ENCODE assay signal across 27 cellular contexts in the genomic region with DNA sequence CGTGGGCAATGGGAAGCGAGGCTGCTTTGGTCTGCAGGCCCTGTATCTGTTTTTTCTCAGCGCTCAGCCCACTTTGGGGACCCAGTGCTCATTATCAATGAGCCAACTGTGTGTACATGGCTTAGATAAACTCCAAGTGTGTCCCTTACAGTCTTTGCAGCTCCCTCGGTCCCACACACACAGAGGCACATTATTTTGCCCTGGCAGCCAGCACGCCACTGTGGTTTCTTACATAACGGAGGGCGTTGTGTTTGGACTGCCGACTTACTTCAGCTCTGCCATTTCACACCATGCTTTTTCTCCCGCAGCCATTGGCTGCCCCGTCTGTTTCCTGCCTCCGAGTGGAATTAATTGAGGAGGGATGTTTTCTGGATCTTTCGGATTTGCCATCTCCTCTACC. TPM values are rescaled to one million over a fixed set of nuclear protein-coding genes. Genes with fewer than 3 reads are reported as not detected.
DNase-seq lines count a peak whose midpoint lies in the region.
"Had no signal": no experiment of that assay in that cellular context is flagged by ENCODE, and none has a peak within 500 bp of the region (broad histone marks: within the 10 kb centered on the region; RNA-seq: fewer than 3 reads in every experiment).

No MANE protein-coding gene starts in this region.

- DNase-seq in RPMI7951 (ENCODE audit: low read depth) = peak; percentile 48
- DNase-seq in middle frontal gyrus (ENCODE audit: extremely low spot score, low spot score) = peak; percentile 43
- peak; percentile 93 for DNase-seq in superior temporal gyrus (ENCODE audit: extremely low spot score)
- no peak for DNase-seq in posterior vena cava (ENCODE audit: low spot score)
- no peak for DNase-seq in activated naive CD4-positive, alpha-beta T cell treated with anti-CD3 and anti-CD28 coated beads, Interleukin-2, amount 10 ng/mL, durations not matched to agents 7 days and 5 days
- DNase-seq in NCI-H446 (lab: John Stamatoyannopoulos, UW) = no peak
- DNase-seq: activated CD4-positive, alpha-beta memory T cell treated with anti-CD3 and anti-CD28 coated beads for 36 hours; activated CD8-positive, alpha-beta memory T cell treated with anti-CD3 and anti-CD28 coated beads, Interleukin-2, amount 50 U/mL, for 4 hours; activated naive CD4-positive, alpha-beta T cell treated with anti-CD3 and anti-CD28 coated beads for 36 hours; endodermal cell; esophagus squamous epithelium; IMR-90; natural killer cell; NCI-H1092; NCI-H1694 treated with DMSO at 0.1 percent for 48 hours; NCI-H2171 treated with DMSO at 0.1 percent for 48 hours; NCI-H524; NK-92 treated with Interleukin-12 subunit alpha and Interleukin-12 subunit beta, amount 100 ng/mL, for 24 hours; ovary; PC-3; Right ventricle myocardium superior; stimulated activated CD4-positive, alpha-beta T cell treated with anti-CD3 and anti-CD28 coated beads, Interleukin-2, amount 100 ng/mL, for 48 hours had no signal

- intact Hi-C loops in posterior vena cava (cut with DNase I) = no loop called here

- no peaks in the 10 kb centered on the region for H3K9me3 Mint-ChIP-seq in activated naive CD4-positive, alpha-beta T cell treated with anti-CD3 and anti-CD28 coated beads, Interleukin-2, amount 10 ng/mL, durations not matched to agents 7 days and 5 days
- H3K9me3 Mint-ChIP-seq: activated CD4-positive, alpha-beta memory T cell treated with anti-CD3 and anti-CD28 coated beads for 36 hours; activated naive CD4-positive, alpha-beta T cell treated with anti-CD3 and anti-CD28 coated beads for 36 hours; activated T-helper 1 cell treated with anti-CD3 and anti-CD28 coated beads, Interleukin-12 subunit alpha, Interleukin-12 subunit beta, Interleukin-2, Interleukin-4 antibody, amounts not matched to agents 30 ng/mL and 10 ng/mL and 1 ng/mL, durations not matched to agents 14 hours and 24 hours and 36 hours; CD14-positive monocyte; endodermal cell; mesothelial cell of epicardium; natural killer cell had no signal

- H3K4me3 Mint-ChIP-seq in activated naive CD4-positive, alpha-beta T cell treated with anti-CD3 and anti-CD28 coated beads, Interleukin-2, amount 10 ng/mL, durations not matched to agents 7 days and 5 days = no peak overlapping the region
- H3K4me3 Mint-ChIP-seq: activated CD4-positive, alpha-beta memory T cell treated with anti-CD3 and anti-CD28 coated beads for 36 hours; activated naive CD4-positive, alpha-beta T cell treated with anti-CD3 and anti-CD28 coated beads for 36 hours; activated T-helper 1 cell treated with anti-CD3 and anti-CD28 coated beads, Interleukin-12 subunit alpha, Interleukin-12 subunit beta, Interleukin-2, Interleukin-4 antibody, amounts not matched to agents 30 ng/mL and 10 ng/mL and 1 ng/mL, durations not matched to agents 14 hours and 24 hours and 36 hours; CD14-positive monocyte; endodermal cell; mesothelial cell of epicardium; natural killer cell had no signal

- peaks cover 19% of the 10 kb centered on the region for H3K36me3 Mint-ChIP-seq in activated naive CD4-positive, alpha-beta T cell treated with anti-CD3 and anti-CD28 coated beads, Interleukin-2, amount 10 ng/mL, durations not matched to agents 7 days and 5 days
- H3K36me3 Mint-ChIP-seq: natural killer cell had no signal

- no peaks in the 10 kb centered on the region for H3K4me1 Mint-ChIP-seq in activated naive CD4-positive, alpha-beta T cell treated with anti-CD3 and anti-CD28 coated beads, Interleukin-2, amount 10 ng/mL, durations not matched to agents 7 days and 5 days
- H3K4me1 Mint-ChIP-seq: CD14-positive monocyte had no signal

- no peak overlapping the region for H3K27ac Mint-ChIP-seq in activated naive CD4-positive, alpha-beta T cell treated with anti-CD3 and anti-CD28 coated beads, Interleukin-2, amount 10 ng/mL, durations not matched to agents 7 days and 5 days
- H3K27ac Mint-ChIP-seq: activated CD4-positive, alpha-beta memory T cell treated with anti-CD3 and anti-CD28 coated beads for 36 hours; activated naive CD4-positive, alpha-beta T cell treated with anti-CD3 and anti-CD28 coated beads for 36 hours; activated T-helper 1 cell treated with anti-CD3 and anti-CD28 coated beads, Interleukin-12 subunit alpha, Interleukin-12 subunit beta, Interleukin-2, Interleukin-4 antibody, amounts not matched to agents 30 ng/mL and 10 ng/mL and 1 ng/mL, durations not matched to agents 14 hours and 24 hours and 36 hours; endodermal cell; mesothelial cell of epicardium; natural killer cell had no signal

- H3K27ac ChIP-seq in cingulate gyrus (ENCODE audit: low read depth, low read length) = peak overlapping the region; percentile 88
- H3K27ac ChIP-seq: esophagus squamous epithelium, gastroesophageal sphincter, ovary had no signal

- CTCF ChIA-PET in activated naive CD4-positive, alpha-beta T cell treated with anti-CD3 and anti-CD28 coated beads, Interleukin-2, amount 10 ng/mL, durations not matched to agents 7 days and 5 days (lab: Charles Lee) = interaction anchor here (0.9 kb wide), 1 partner anchor 10 kb away, joined by 4 read pairs; no protein-coding TSS in a partner anchor

- no peaks in the 10 kb centered on the region for H3K27me3 Mint-ChIP-seq in activated naive CD4-positive, alpha-beta T cell treated with anti-CD3 and anti-CD28 coated beads, Interleukin-2, amount 10 ng/mL, durations not matched to agents 7 days and 5 days
- H3K27me3 Mint-ChIP-seq: activated CD4-positive, alpha-beta memory T cell treated with anti-CD3 and anti-CD28 coated beads for 36 hours had no signal

RNA-seq across cellular contexts. Expression of a gene that starts 56.5 kb away (rescaled TPM):
- under 0.01 and 0.10 TPM in 2 replicates for total RNA-seq in RPMI7951 (2014; rRNA removed; shearing (Covaris generic))
- total RNA-seq in posterior vena cava = under 1 TPM in 1 of 2 donors, not detected in 1; 0.43 TPM

Comparison
In these comparisons a context has a peak if more than half of its experiments do, and no peak if none do; other contexts are left out.
1. DNase-seq: peak in RPMI7951 (single experiment), middle frontal gyrus (single experiment) and superior temporal gyrus (single experiment); none in posterior vena cava (single experiment), activated naive CD4-positive, alpha-beta T cell treated with anti-CD3 and anti-CD28 coated beads, Interleukin-2, amount 10 ng/mL, durations not matched to agents 7 days and 5 days (single experiment) and NCI-H446 (0 of 2).